8 cellular contexts compared by ENCODE assay signal in genomic region chr2:159712194-159712928, GRCh38. TPM values are rescaled to one million over a fixed set of nuclear protein-coding genes. Genes with fewer than 3 reads are reported as not detected.
DNase-seq lines count a peak whose midpoint lies in the region; ATAC-seq and TF ChIP-seq lines count a peak whose summit lies in the region.

A gene with protein sequence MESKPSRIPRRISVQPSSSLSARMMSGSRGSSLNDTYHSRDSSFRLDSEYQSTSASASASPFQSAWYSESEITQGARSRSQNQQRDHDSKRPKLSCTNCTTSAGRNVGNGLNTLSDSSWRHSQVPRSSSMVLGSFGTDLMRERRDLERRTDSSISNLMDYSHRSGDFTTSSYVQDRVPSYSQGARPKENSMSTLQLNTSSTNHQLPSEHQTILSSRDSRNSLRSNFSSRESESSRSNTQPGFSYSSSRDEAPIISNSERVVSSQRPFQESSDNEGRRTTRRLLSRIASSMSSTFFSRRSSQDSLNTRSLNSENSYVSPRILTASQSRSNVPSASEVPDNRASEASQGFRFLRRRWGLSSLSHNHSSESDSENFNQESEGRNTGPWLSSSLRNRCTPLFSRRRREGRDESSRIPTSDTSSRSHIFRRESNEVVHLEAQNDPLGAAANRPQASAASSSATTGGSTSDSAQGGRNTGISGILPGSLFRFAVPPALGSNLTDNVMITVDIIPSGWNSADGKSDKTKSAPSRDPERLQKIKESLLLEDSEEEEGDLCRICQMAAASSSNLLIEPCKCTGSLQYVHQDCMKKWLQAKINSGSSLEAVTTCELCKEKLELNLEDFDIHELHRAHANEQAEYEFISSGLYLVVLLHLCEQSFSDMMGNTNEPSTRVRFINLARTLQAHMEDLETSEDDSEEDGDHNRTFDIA (plus strand): TSS chr2:159712506. CDS start chr2:159729023, 16,517 bp downstream.

- H2AFZ ChIP-seq in SU-DHL-6 (ENCODE audit: low read depth, low read length, severe bottlenecking): peak within 1 kb of the TSS; percentile 95
- peak within 1 kb of the TSS; percentile 79 for H2AFZ ChIP-seq in trophoblast cell (ENCODE audit: insufficient read depth, low read length, poor library complexity)

- DNase-seq in NCI-H128 (lab: John Stamatoyannopoulos, UW; ENCODE audit: unreplicated experiment) (peak; percentile 82), cardiac muscle cell (ENCODE audit: low read depth in 1 of 2, low spot score in 1 of 2) (peak; percentile 97 to 98), trophoblast cell (peak; percentile 94 to 97), transverse colon (peak; percentile 98)
- DNase-seq in activated naive CD8-positive, alpha-beta T cell treated with anti-CD3 and anti-CD28 coated beads, Interleukin-2, amount 50 U/mL, for 16 hours (ENCODE audit: low read depth, low spot score): peak; percentile 95

- peak within 1 kb of the TSS; percentile 91 for H4K12ac ChIP-seq in trophoblast cell (ENCODE audit: low read depth, low read length)

- H3K79me2 ChIP-seq in SU-DHL-6 (ENCODE audit: insufficient read depth, low read length): peaks cover 50% of the 10 kb centered on the region
- peaks cover 22% of the 10 kb centered on the region for H3K79me2 ChIP-seq in trophoblast cell (ENCODE audit: control insufficient read depth, insufficient read depth, low read length, poor library complexity)

- TF ChIP-seq CTCF in GM12873 (IDR thresholded peaks at IDR 0.05; ENCODE audit: insufficient read depth, low read depth, low read length, missing control alignments): peak; percentile 56
- peak; percentile 23 for TF ChIP-seq CTCF in SU-DHL-6 (IDR thresholded peaks at IDR 0.05; ENCODE audit: insufficient read depth, low read length, poor library complexity, severe bottlenecking)
- peak; percentile 56 for TF ChIP-seq CTCF in cardiac muscle cell (IDR thresholded peaks at IDR 0.05; ENCODE audit: low read depth, low read length)
- TF ChIP-seq CTCF in transverse colon (IDR thresholded peaks at IDR 0.05): peak in 4 of 5 experiments; percentile 30 to 53 (median 42)

- H3K27me3 ChIP-seq in SU-DHL-6 (ENCODE audit: low read length) (no peaks in the 10 kb centered on the region), cardiac muscle cell (no peaks in the 10 kb centered on the region), trophoblast cell (ENCODE audit: insufficient read depth, low read length) (no peaks in the 10 kb centered on the region), transverse colon (no peaks in the 10 kb centered on the region)

- peak within 1 kb of the TSS; percentile 96 for H4K8ac ChIP-seq in trophoblast cell (ENCODE audit: low read depth, low read length)

- H3K4ac ChIP-seq in trophoblast cell (ENCODE audit: low read depth, low read length): peak within 1 kb of the TSS; percentile 99

- TF ChIP-seq EP300 in transverse colon (IDR thresholded peaks at IDR 0.05; ENCODE audit: low read depth): no peak

- peak within 1 kb of the TSS; percentile 98 for H3K18ac ChIP-seq in trophoblast cell (ENCODE audit: low read length)

- peak within 1 kb of the TSS; percentile 90 for H3K4me2 ChIP-seq in SU-DHL-6 (ENCODE audit: low read depth, low read length, poor library complexity, severe bottlenecking)
- H3K4me2 ChIP-seq in trophoblast cell (ENCODE audit: low read length): peak within 1 kb of the TSS; percentile 64

- peak; percentile 99 for TF ChIP-seq POLR2A in transverse colon (IDR thresholded peaks at IDR 0.05)

- H2BK5ac ChIP-seq in trophoblast cell (ENCODE audit: low read depth, low read length, poor library complexity): peak within 1 kb of the TSS; percentile 99

- H4K20me1 ChIP-seq in SU-DHL-6 (ENCODE audit: low read depth, low read length): peaks cover 38% of the 10 kb centered on the region

- H3K79me1 ChIP-seq in trophoblast cell (ENCODE audit: low read length): peaks cover 10% of the 10 kb centered on the region

- WGBS in trophoblast cell (ENCODE audit: extremely low coverage, insufficient coverage, insufficient read length): no CpG with 5 or more reads among the region's 68 CpGs
- 1% methylated on average over 51 of the region's 68 CpGs; no CpG with 5 or more reads in 1 of the 2 donors for WGBS in transverse colon (ENCODE audit: low coverage in 1 of 2), 2 donors

- H3K14ac ChIP-seq in trophoblast cell (ENCODE audit: low read length): peak within 1 kb of the TSS; percentile 98

- no peak within 1 kb of the TSS for H3K23ac ChIP-seq in trophoblast cell (ENCODE audit: low read length)

- intact Hi-C loops in transverse colon (cut with DNase I; ENCODE audit: low total_unique reads): no loop called here

- no peaks in the 10 kb centered on the region for H3K9me2 ChIP-seq in SU-DHL-6 (replicated peaks; ENCODE audit: insufficient read depth, low read length)

- H2BK12ac ChIP-seq in trophoblast cell (ENCODE audit: low read length): no peak within 1 kb of the TSS

- H3K9ac ChIP-seq in SU-DHL-6 (ENCODE audit: low read length): peak within 1 kb of the TSS; percentile 99
- H3K9ac ChIP-seq in trophoblast cell (ENCODE audit: low read length): peak within 1 kb of the TSS; percentile 100

- peak; percentile 92 for ATAC-seq in HG02759 (IDR thresholded peaks at IDR 0.05; ENCODE audit: unreplicated experiment)

- peak within 1 kb of the TSS; percentile 95 for H2BK120ac ChIP-seq in trophoblast cell (ENCODE audit: insufficient read depth, low read length, poor library complexity)

- H3K4me1 ChIP-seq in cardiac muscle cell (ENCODE audit: low read depth) (peaks cover 14% of the 10 kb centered on the region), trophoblast cell (ENCODE audit: control insufficient read depth in 1 of 2, insufficient read depth in 2 of 2, low read length in 2 of 2) (peaks cover 6 to 11% of the 10 kb centered on the region in 2 experiments), transverse colon (peaks cover 9 to 49% (median 30%) of the 10 kb centered on the region in 4 donors)

- H3K4me3 ChIP-seq in SU-DHL-6 (ENCODE audit: insufficient read depth, low read length, poor library complexity, severe bottlenecking) (peak within 1 kb of the TSS; percentile 96), cardiac muscle cell (peak within 1 kb of the TSS; percentile 77), trophoblast cell (ENCODE audit: low read depth, low read length) (peak within 1 kb of the TSS; percentile 100), transverse colon (peak within 1 kb of the TSS; percentile 74 to 93 (median 86))

- H3K9me3 ChIP-seq in SU-DHL-6 (ENCODE audit: insufficient read depth, low read length): no peaks in the 10 kb centered on the region
- H3K9me3 ChIP-seq in cardiac muscle cell (ENCODE audit: low read depth): no peaks in the 10 kb centered on the region
- H3K9me3 ChIP-seq in trophoblast cell (ENCODE audit: insufficient read depth, low read depth, low read length): no peaks in the 10 kb centered on the region
- no peaks in the 10 kb centered on the region for H3K9me3 ChIP-seq in transverse colon

- H2AK5ac ChIP-seq in trophoblast cell (ENCODE audit: low read length): peak within 1 kb of the TSS; percentile 88

- in situ Hi-C loops in transverse colon (cut with MboI; ENCODE audit: low pct_ligation_motif_present in 1 of 4, low pct_unique_long_range_greater_than_20kb in 1 of 4, low sequenced_read_pairs in 3 of 4): no loop called here

- H3K36me3 ChIP-seq in SU-DHL-6 (ENCODE audit: low read length) (peaks cover 13% of the 10 kb centered on the region), cardiac muscle cell (peaks cover 4% of the 10 kb centered on the region), trophoblast cell (ENCODE audit: control insufficient read depth in 1 of 2, insufficient read depth in 2 of 2, low read length in 2 of 2) (peaks cover 9 to 14% of the 10 kb centered on the region in 2 experiments), transverse colon (peaks cover 0 to 9% (median 0%) of the 10 kb centered on the region in 4 donors)

- H3K27ac ChIP-seq in SU-DHL-6 (ENCODE audit: low read depth, low read length): peak within 1 kb of the TSS; percentile 94
- H3K27ac ChIP-seq in cardiac muscle cell: peak within 1 kb of the TSS; percentile 98
- peak within 1 kb of the TSS; percentile 99 for H3K27ac ChIP-seq in trophoblast cell (ENCODE audit: low read depth, low read length)
- H3K27ac ChIP-seq in transverse colon: peak within 1 kb of the TSS; percentile 96 to 98 (median 98)

- peak within 1 kb of the TSS; percentile 97 for H4K91ac ChIP-seq in trophoblast cell (ENCODE audit: low read depth, low read length)

- H3F3A ChIP-seq in SU-DHL-6 (ENCODE audit: insufficient read depth): peaks cover 13% of the 10 kb centered on the region

RNA-seq across cellular contexts. Expression of the gene that starts here (rescaled TPM):
- total RNA-seq in cardiac muscle cell (112 and 155 TPM in 2 replicates), transverse colon (10 to 100 TPM; 25.8 to 96.9 (median 71.0) TPM)
- polyA plus RNA-seq in cardiac muscle cell: 118 and 196 TPM in 2 replicates
- 97.9 and 101 TPM in 2 replicates for polyA plus RNA-seq in trophoblast cell (2013)

Comparison
In these comparisons a context has a peak if more than half of its experiments do, and no peak if none do; other contexts are left out.
1. Peak in every context shown above with its lines: DNase-seq, ATAC-seq, H3K4me3 ChIP-seq and H3K27ac ChIP-seq.